8 cellular contexts compared by ENCODE assay signal in the genomic region with DNA sequence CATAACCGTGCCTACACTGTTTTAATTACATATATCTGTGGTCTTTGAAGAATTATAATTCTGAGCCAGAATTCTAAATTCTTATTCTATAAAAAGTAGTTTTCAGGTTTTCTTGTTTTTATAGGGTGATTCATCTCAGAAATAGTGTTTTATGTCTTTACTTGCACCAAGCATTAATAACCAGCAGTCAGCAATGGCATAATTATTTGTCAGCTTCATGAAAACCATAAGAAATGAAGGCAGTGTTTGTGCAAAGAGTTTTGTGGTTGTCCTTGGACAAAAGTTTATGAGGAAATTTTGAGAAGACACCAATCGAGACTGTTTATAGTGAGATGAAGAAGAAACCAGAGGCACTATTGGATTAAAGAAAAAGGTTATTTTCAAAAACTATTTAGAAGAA. TPM values are rescaled to one million over a fixed set of nuclear protein-coding genes. Genes with fewer than 3 reads are reported as not detected.
"Had no signal": no experiment of that assay in that cellular context is flagged by ENCODE, and none has a peak within 500 bp of the region (broad histone marks: within the 10 kb centered on the region; RNA-seq: fewer than 3 reads in every experiment).

No MANE protein-coding gene starts in this region.

- H3K4me3 Mint-ChIP-seq: activated CD4-positive, alpha-beta T cell treated with anti-CD3 and anti-CD28 coated beads for 36 hours; activated CD8-positive, alpha-beta T cell treated with anti-CD3 and anti-CD28 coated beads for 36 hours; natural killer cell; T-helper 17 cell had no signal

- H3K36me3 Mint-ChIP-seq: activated naive CD4-positive, alpha-beta T cell treated with anti-CD3 and anti-CD28 coated beads, Interleukin-2, amount 50 U/mL, for 72 hours; natural killer cell had no signal

- H3K4me3 ChIP-seq: left ventricle myocardium inferior, tibial artery had no signal

- H3K36me3 ChIP-seq: left ventricle myocardium inferior, neutrophil, tibial artery had no signal

- H3K27ac Mint-ChIP-seq: activated CD4-positive, alpha-beta T cell treated with anti-CD3 and anti-CD28 coated beads for 36 hours; activated CD8-positive, alpha-beta T cell treated with anti-CD3 and anti-CD28 coated beads for 36 hours; activated naive CD4-positive, alpha-beta T cell treated with anti-CD3 and anti-CD28 coated beads, Interleukin-2, amount 50 U/mL, for 72 hours; natural killer cell; T-helper 17 cell had no signal

- H3K9me3 Mint-ChIP-seq: activated CD8-positive, alpha-beta T cell treated with anti-CD3 and anti-CD28 coated beads for 36 hours; activated naive CD4-positive, alpha-beta T cell treated with anti-CD3 and anti-CD28 coated beads, Interleukin-2, amount 50 U/mL, for 72 hours; natural killer cell had no signal

- H3K4me1 Mint-ChIP-seq: activated CD4-positive, alpha-beta T cell treated with anti-CD3 and anti-CD28 coated beads for 36 hours; natural killer cell had no signal

- H3K27ac ChIP-seq: left ventricle myocardium inferior, neutrophil, tibial artery had no signal

- DNase-seq: left ventricle myocardium inferior, natural killer cell had no signal

- H3K27me3 ChIP-seq: neutrophil, tibial artery had no signal

- H3K9me3 ChIP-seq: left ventricle myocardium inferior, neutrophil, tibial artery had no signal

RNA-seq across cellular contexts. Expression of a gene that starts 37.2 kb away (rescaled TPM):
- total RNA-seq: activated CD4-positive, alpha-beta T cell treated with anti-CD3 and anti-CD28 coated beads for 36 hours; activated CD8-positive, alpha-beta T cell treated with anti-CD3 and anti-CD28 coated beads for 36 hours; natural killer cell; T-helper 17 cell had no signal
